ENCODE assay signal across 8 cellular contexts in genomic region chr5:157342822-157343402, GRCh38.
A peak's percentile ranks its signal among the peaks of the same experiment; 100 is the strongest.
DNase-seq lines count a peak whose midpoint lies in the region; ATAC-seq and TF ChIP-seq lines count a peak whose summit lies in the region.

No MANE protein-coding gene starts in this region.

- H2BK15ac ChIP-seq in mesenchymal stem cell (ENCODE audit: low read depth, poor library complexity, severe bottlenecking) = no peak overlapping the region

- peak; percentile 38 for ATAC-seq in body of pancreas
- ATAC-seq in GM19463 (IDR thresholded peaks at IDR 0.05; ENCODE audit: unreplicated experiment) = no peak

- H3K18ac ChIP-seq in mesenchymal stem cell (ENCODE audit: low read depth in 1 of 2, low read length in 2 of 2) = no peak overlapping the region

- no peak overlapping the region for H3K4me2 ChIP-seq in mesenchymal stem cell (ENCODE audit: low read length, poor library complexity, severe bottlenecking)

- peaks cover 0 to 2% of the 10 kb centered on the region in 2 donors for H3K36me3 ChIP-seq in body of pancreas (replicated peaks in 1 of 2; ENCODE audit: insufficient read depth in 1 of 2, low read depth in 2 of 2)
- H3K36me3 ChIP-seq in mesenchymal stem cell (ENCODE audit: control insufficient read depth in 1 of 2, insufficient read depth in 2 of 2, low read depth in 1 of 2, low read length in 2 of 2) = peaks cover 4 to 26% of the 10 kb centered on the region in 2 experiments

- no peak overlapping the region for H3K9ac ChIP-seq in mesenchymal stem cell (ENCODE audit: low read length)

- H3K4me3 ChIP-seq in body of pancreas (no peak overlapping the region), mesenchymal stem cell (ENCODE audit: insufficient read depth in 1 of 2, low read depth in 1 of 2, low read length in 2 of 2) (no peak overlapping the region)

- 74 to 86% methylated on average over 11 to 16 of the region's 16 CpGs for WGBS in body of pancreas, 2 donors
- 90% methylated on average over 16 of the region's 16 CpGs for WGBS in mesenchymal stem cell

- no peaks in the 10 kb centered on the region for H3K27me3 ChIP-seq in body of pancreas
- H3K27me3 ChIP-seq in mesenchymal stem cell (ENCODE audit: control insufficient read depth in 1 of 2, insufficient read depth in 1 of 2, low read length in 2 of 2) = peaks cover 0 to 9% of the 10 kb centered on the region in 2 experiments

- no peak overlapping the region for H4K91ac ChIP-seq in mesenchymal stem cell (ENCODE audit: low read length)

- H3K23ac ChIP-seq in mesenchymal stem cell (ENCODE audit: low read length in 2 of 2) = no peak overlapping the region

- H2AFZ ChIP-seq in mesenchymal stem cell (ENCODE audit: low read depth, low read length) = no peak overlapping the region

- H2AK5ac ChIP-seq in mesenchymal stem cell (ENCODE audit: low read length, severe bottlenecking) = no peak overlapping the region

- no peak for TF ChIP-seq POLR2A in body of pancreas (IDR thresholded peaks at IDR 0.05)

- H2BK5ac ChIP-seq in mesenchymal stem cell (ENCODE audit: low read depth, low read length, poor library complexity, severe bottlenecking) = no peak overlapping the region

- H3K79me1 ChIP-seq in mesenchymal stem cell (replicated peaks; ENCODE audit: low read length, poor library complexity, severe bottlenecking) = no peaks in the 10 kb centered on the region

- H2BK12ac ChIP-seq in mesenchymal stem cell (ENCODE audit: low read length in 2 of 2) = no peak overlapping the region

- no peak overlapping the region for H3K14ac ChIP-seq in mesenchymal stem cell (ENCODE audit: low read length in 2 of 2)

- H3K4me1 ChIP-seq in body of pancreas (no peaks in the 10 kb centered on the region), mesenchymal stem cell (ENCODE audit: control insufficient read depth, insufficient read depth, low read depth, low read length) (no peaks in the 10 kb centered on the region)

- DNase-seq in stimulated activated CD4-positive, alpha-beta T cell treated with anti-CD3 and anti-CD28 coated beads, Interleukin-12 subunit alpha, Interleukin-12 subunit beta, amount 100 ng/mL, for 4 hours = peak; percentile 25
- DNase-seq in stimulated activated CD4-positive, alpha-beta T cell treated with anti-CD3 and anti-CD28 coated beads, Interleukin-1b, Interleukin-23, amount 100 ng/mL, for 48 hours = no peak
- DNase-seq in RKO (ENCODE audit: low spot score) (peak; percentile 23), body of pancreas (peak in 3 of 4 donors; percentile 24 to 34 (median 32)), mesenchymal stem cell (peak; percentile 30), GOT3 (lab: John Stamatoyannopoulos, UW) (no peak), NOMO-1 (lab: John Stamatoyannopoulos, UW; ENCODE audit: unreplicated experiment in 2 of 2) (no peak)

- no peak overlapping the region for H3K4ac ChIP-seq in mesenchymal stem cell (ENCODE audit: low read depth in 1 of 2, low read length in 2 of 2)

- intact Hi-C loops in body of pancreas (cut with DNase I) = no loop called here

- H3K9me3 ChIP-seq in body of pancreas (no peaks in the 10 kb centered on the region), mesenchymal stem cell (ENCODE audit: control insufficient read depth, low read length) (no peaks in the 10 kb centered on the region)

- peak in 5 of 7 experiments; percentile 15 to 36 (median 29) for TF ChIP-seq CTCF in body of pancreas (IDR thresholded peaks at IDR 0.05)

- H2BK120ac ChIP-seq in mesenchymal stem cell (ENCODE audit: low read depth, low read length) = no peak overlapping the region

- H3K27ac ChIP-seq in body of pancreas = no peak overlapping the region
- no peak overlapping the region for H3K27ac ChIP-seq in mesenchymal stem cell (ENCODE audit: low read length, poor library complexity, severe bottlenecking)

- H4K8ac ChIP-seq in mesenchymal stem cell (ENCODE audit: low read length) = no peak overlapping the region

Comparison
In these comparisons a context has a peak if more than half of its experiments do, and no peak if none do; other contexts are left out.
1. DNase-seq: peak in stimulated activated CD4-positive, alpha-beta T cell treated with anti-CD3 and anti-CD28 coated beads, Interleukin-12 subunit alpha, Interleukin-12 subunit beta, amount 100 ng/mL, for 4 hours (single experiment), RKO (single experiment), body of pancreas (3 of 4) and mesenchymal stem cell (single experiment); none in stimulated activated CD4-positive, alpha-beta T cell treated with anti-CD3 and anti-CD28 coated beads, Interleukin-1b, Interleukin-23, amount 100 ng/mL, for 48 hours (single experiment), GOT3 (single experiment) and NOMO-1 (0 of 2).